Comparison of ENCODE assay signal across 10 cellular contexts in genomic region chr7:76560157-76560556, GRCh38. TPM values are rescaled to one million over a fixed set of nuclear protein-coding genes. Genes with fewer than 3 reads are reported as not detected.
"Had no signal": no experiment of that assay in that cellular context is flagged by ENCODE, and none has a peak within 500 bp of the region (broad histone marks: within the 10 kb centered on the region; RNA-seq: fewer than 3 reads in every experiment).

No MANE protein-coding gene starts in this region.

RNA-seq across cellular contexts. Expression of gene SPDYE16, which starts 17.1 kb away (rescaled TPM):
- total RNA-seq: dermis blood vessel endothelial cell, epithelial cell of proximal tubule, fibroblast of villous mesenchyme, foreskin keratinocyte, kidney epithelial cell had no signal
- polyA plus RNA-seq: fibroblast of lung, foreskin keratinocyte, mammary epithelial cell had no signal

RNA-seq across cellular contexts. Expression of gene UPK3B, which starts 49.8 kb away (rescaled TPM):
- total RNA-seq: epithelial cell of proximal tubule, frontal cortex, kidney epithelial cell had no signal
- polyA plus RNA-seq: endothelial cell of umbilical vein, fibroblast of lung, immature natural killer cell had no signal
